Comparison of ENCODE assay signal across 1 cellular context in genomic region chr2:206079699-206080465, GRCh38.
TF ChIP-seq lines count a peak whose summit lies in the region.

No MANE protein-coding gene starts in this region.

TF ChIP-seq in H1, 55 proteins besides CTCF, POLR2A, EP300 and RAD21 (continued from another document):
- TF ChIP-seq CHD7 (IDR thresholded peaks at IDR 0.05; ENCODE audit: insufficient replicate concordance, low read length): peak; percentile 89
TF ChIP-seq in H1: peak in this region for 9.
